In the genomic region with DNA sequence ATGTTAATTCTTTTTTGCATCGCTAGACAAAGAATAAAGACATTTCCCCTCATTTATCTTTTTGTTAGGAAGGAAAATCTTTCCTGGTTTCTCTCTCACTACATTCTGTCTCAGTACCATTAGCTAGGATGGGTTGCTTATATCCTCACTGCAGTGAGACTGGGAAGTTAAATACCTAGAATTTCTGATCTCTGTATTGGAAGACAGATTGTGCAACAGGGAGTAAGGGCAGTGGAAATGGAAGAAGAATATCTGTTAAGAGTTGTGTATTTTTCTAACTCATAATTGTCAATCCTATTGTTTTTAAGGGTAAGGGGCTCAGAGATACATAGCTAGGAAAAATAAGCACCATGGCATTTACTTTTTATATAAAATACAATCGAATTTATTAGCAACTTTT, we compare ENCODE assay signal across 20 cellular contexts. TPM values are rescaled to one million over a fixed set of nuclear protein-coding genes. Genes with fewer than 3 reads are reported as not detected.
DNase-seq lines count a peak whose midpoint lies in the region; FAIRE-seq and TF ChIP-seq lines count a peak whose summit lies in the region.
"Had no signal": no experiment of that assay in that cellular context is flagged by ENCODE, and none has a peak within 500 bp of the region (broad histone marks: within the 10 kb centered on the region; RNA-seq: fewer than 3 reads in every experiment).

No MANE protein-coding gene starts in this region.

- H4K5ac ChIP-seq in H1 (ENCODE audit: insufficient read length, low read depth, low read length) = no peak overlapping the region

- no peak overlapping the region for H3K56ac ChIP-seq in H1 (replicated peaks; ENCODE audit: insufficient read length, low read depth, low read length)

- no peak overlapping the region for H2AK5ac ChIP-seq in H1 (ENCODE audit: low read depth, low read length)

- no peak overlapping the region for H3K27ac ChIP-seq in H1 (ENCODE audit: low read depth, low read length)
- H3K27ac ChIP-seq: BLaER1 treated with 17β-estradiol and CSF1 and Interleukin-3, amounts not matched to agents 10 nM and 100 nM; KMS-11 had no signal

- H3K23ac ChIP-seq in H1 (ENCODE audit: insufficient read length) = no peak overlapping the region

- TF ChIP-seq EP300 in H1 (IDR thresholded peaks at IDR 0.05; ENCODE audit: borderline replicate concordance in 1 of 2, low read depth in 2 of 2, low read length in 2 of 2) = no peak

- TF ChIP-seq CTCF in D721Med (IDR thresholded peaks at IDR 0.05; ENCODE audit: insufficient read depth, missing control alignments) = no peak
- TF ChIP-seq CTCF in H1 (IDR thresholded peaks at IDR 0.05; ENCODE audit: control extremely low read depth in 1 of 3, insufficient read depth in 1 of 3, low read depth in 1 of 3, low read length in 3 of 3) = no peak
- no peak for TF ChIP-seq CTCF in progenitor cell of endocrine pancreas (IDR thresholded peaks at IDR 0.05; ENCODE audit: unreplicated experiment)
- no peak for TF ChIP-seq CTCF in chondrocyte (IDR thresholded peaks at IDR 0.05)

- H3K18ac ChIP-seq in H1 (ENCODE audit: extremely low read depth, low read length) = no peak overlapping the region

- DNase-seq in D721Med (ENCODE audit: insufficient read length, low spot score) (no peak), OCI-M1 (lab: John Stamatoyannopoulos, UW) (peak; percentile 9), H1 (ENCODE audit: low read depth in 1 of 2, low spot score in 2 of 2) (no peak), progenitor cell of endocrine pancreas (ENCODE audit: low spot score, unreplicated experiment) (no peak), NOMO-1 treated with dmso at 0.1 percent for 144 hours (lab: John Stamatoyannopoulos, UW; ENCODE audit: unreplicated experiment) (no peak), chondrocyte (ENCODE audit: low spot score) (no peak)
- no peak for DNase-seq in activated naive CD4-positive, alpha-beta T cell treated with anti-CD3 and anti-CD28 coated beads, Interleukin-2, amount 50 U/mL, for 16 hours
- DNase-seq: AML-193; CD4-positive, alpha-beta memory T cell; COR-L47; EL; GDM1; MM.1S; NCI-H2029 treated with DMSO at 0.1 percent for 48 hours; NCI-H446 treated with DMSO at 0.1 percent for 48 hours; NCI-H526 had no signal

- peak; percentile 44 for FAIRE-seq in D721Med (lab: Jason Lieb, UNC)
- no peak for FAIRE-seq in H1 (lab: Jason Lieb, UNC)
- FAIRE-seq: GM12878, HTR-8/SVneo had no signal

- no peak overlapping the region for H3K4me3 ChIP-seq in H1 (ENCODE audit: extremely low read depth in 1 of 4, insufficient read depth in 2 of 4, low read depth in 3 of 4, low read length in 4 of 4)
- H3K4me3 ChIP-seq: BLaER1 treated with 17β-estradiol and CSF1 and Interleukin-3, amounts not matched to agents 10 nM and 100 nM; GM12878 had no signal

- H3K14ac ChIP-seq in H1 (ENCODE audit: insufficient read length) = no peak overlapping the region

- H3K79me1 ChIP-seq in H1 (ENCODE audit: low read depth, low read length) = no peaks in the 10 kb centered on the region

- TF ChIP-seq RAD21 in H1 (IDR thresholded peaks at IDR 0.05 in 1 of 2, conservative IDR thresholded peaks at IDR 0.05 in 1 of 2; ENCODE audit: low read depth in 2 of 2, low read length in 2 of 2) = no peak

- H2BK20ac ChIP-seq in H1 (ENCODE audit: low read length) = no peak overlapping the region

- H4K20me1 ChIP-seq in H1 (replicated peaks in 1 of 2; ENCODE audit: control insufficient read depth in 1 of 2, insufficient read depth in 2 of 2, low read length in 2 of 2) = peaks cover 0 to 1% of the 10 kb centered on the region in 2 experiments
- H4K20me1 ChIP-seq: BLaER1 treated with 17β-estradiol and CSF1 and Interleukin-3, amounts not matched to agents 10 nM and 100 nM had no signal

- no peak overlapping the region for H3K4me2 ChIP-seq in H1 (ENCODE audit: insufficient read depth in 1 of 2, low read depth in 2 of 2, low read length in 2 of 2)
- H3K4me2 ChIP-seq: BLaER1 treated with 17β-estradiol and CSF1 and Interleukin-3, amounts not matched to agents 10 nM and 100 nM; KMS-11 had no signal

- H3K9me3 Mint-ChIP-seq in progenitor cell of endocrine pancreas (ENCODE audit: low read depth) = peaks cover 7% of the 10 kb centered on the region
- H3K9me3 Mint-ChIP-seq in chondrocyte (ENCODE audit: low read depth) = no peaks in the 10 kb centered on the region

- no peak overlapping the region for H4K8ac ChIP-seq in H1 (ENCODE audit: extremely low read depth, insufficient read depth, low read length)

- H3K27me3 ChIP-seq in H1 (replicated peaks in 1 of 4; ENCODE audit: control insufficient read depth in 3 of 4, extremely low read depth in 1 of 4, insufficient read depth in 3 of 4, low read length in 3 of 4) = no peaks in the 10 kb centered on the region
- H3K27me3 ChIP-seq: BLaER1 treated with 17β-estradiol and CSF1 and Interleukin-3, amounts not matched to agents 10 nM and 100 nM had no signal

- no peak for TF ChIP-seq POLR2A in H1 (IDR thresholded peaks at IDR 0.05; ENCODE audit: control extremely low read depth in 1 of 2, low read depth in 2 of 2, low read length in 2 of 2)

- H3K4me1 ChIP-seq in H1 (replicated peaks in 1 of 4; ENCODE audit: control insufficient read depth in 3 of 4, insufficient read depth in 4 of 4, low read length in 3 of 4) = no peaks in the 10 kb centered on the region

- CTCF ChIA-PET in H1 (lab: Charles Lee; ENCODE audit: partially characterized antibody) = no interaction called here

- H2BK12ac ChIP-seq in H1 (ENCODE audit: low read depth, low read length) = no peak overlapping the region

- H3K27ac Mint-ChIP-seq in progenitor cell of endocrine pancreas = peak overlapping the region; percentile 0
- H3K27ac Mint-ChIP-seq in chondrocyte (ENCODE audit: unreplicated experiment) = no peak overlapping the region
- H3K27ac Mint-ChIP-seq: CD4-positive, alpha-beta memory T cell had no signal

- H2BK120ac ChIP-seq in H1 (replicated peaks; ENCODE audit: low read depth, low read length) = no peak overlapping the region

- no peak overlapping the region for H3K9ac ChIP-seq in H1 (replicated peaks in 1 of 4; ENCODE audit: extremely low read depth in 1 of 4, low read depth in 3 of 4, low read length in 3 of 4)
- H3K9ac ChIP-seq: BLaER1 treated with 17β-estradiol and CSF1 and Interleukin-3, amounts not matched to agents 10 nM and 100 nM; KMS-11 had no signal

- 85% methylated on average over 2 of the region's 2 CpGs; no CpG with 5 or more reads in 1 of the 2 experiments for WGBS in H1 (ENCODE audit: extremely low coverage in 1 of 2, insufficient coverage in 1 of 2, insufficient read length in 1 of 2, insufficient replicate concordance in 2 of 2, low coverage in 1 of 2, low lambda C conversion rate in 2 of 2, missing lambda C conversion rate in 1 of 2), 2 experiments

- no peak overlapping the region for H2AFZ ChIP-seq in H1 (ENCODE audit: low read length)

- no peaks in the 10 kb centered on the region; the same call in 1 of the 2 replicates for H3K23me2 ChIP-seq in H1 (ENCODE audit: low read depth, low read length)

- no peak overlapping the region for H3K4ac ChIP-seq in H1 (replicated peaks; ENCODE audit: insufficient read length, low read depth, low read length)

- H3K9me3 ChIP-seq in H1 (ENCODE audit: insufficient read depth in 2 of 2, low read depth in 1 of 2, low read length in 1 of 2) = no peaks in the 10 kb centered on the region

- POLR2A ChIA-PET in H1 (lab: Charles Lee; ENCODE audit: partially characterized antibody) = no interaction called here

- H2BK15ac ChIP-seq in H1 (ENCODE audit: low read length) = no peak overlapping the region

- no peaks in the 10 kb centered on the region for H3K36me3 ChIP-seq in H1 (ENCODE audit: control insufficient read depth in 2 of 4, insufficient read depth in 4 of 4, low read length in 3 of 4)
- H3K36me3 ChIP-seq: BLaER1 treated with 17β-estradiol and CSF1 and Interleukin-3, amounts not matched to agents 10 nM and 100 nM had no signal

- no peak overlapping the region for H3K4me3 Mint-ChIP-seq in progenitor cell of endocrine pancreas (ENCODE audit: low read depth)
- H3K4me3 Mint-ChIP-seq in chondrocyte (ENCODE audit: unreplicated experiment) = no peak overlapping the region
- H3K4me3 Mint-ChIP-seq: CD4-positive, alpha-beta memory T cell had no signal

- H2BK5ac ChIP-seq in H1 (ENCODE audit: low read depth, low read length) = no peak overlapping the region

- H3K36me3 Mint-ChIP-seq in progenitor cell of endocrine pancreas (ENCODE audit: insufficient read depth) (peaks cover 9% of the 10 kb centered on the region), chondrocyte (ENCODE audit: low read depth) (peaks cover 4% of the 10 kb centered on the region)

- no peak overlapping the region for H4K91ac ChIP-seq in H1 (replicated peaks; ENCODE audit: insufficient read length, low read length)

- H3K27me3 Mint-ChIP-seq in progenitor cell of endocrine pancreas = no peaks in the 10 kb centered on the region
- no peaks in the 10 kb centered on the region for H3K27me3 Mint-ChIP-seq in chondrocyte (ENCODE audit: low read depth)

- peaks cover under 1 to 73% of the 10 kb centered on the region in 2 experiments; a peak in 3 of 4 replicates for H3K79me2 ChIP-seq in H1 (ENCODE audit: control insufficient read depth in 1 of 2, insufficient read depth in 2 of 2, low read length in 2 of 2)

- H3K4me1 Mint-ChIP-seq in progenitor cell of endocrine pancreas (ENCODE audit: low read depth) = peaks cover 11% of the 10 kb centered on the region
- peaks cover 32% of the 10 kb centered on the region for H3K4me1 Mint-ChIP-seq in chondrocyte (ENCODE audit: low read depth)

TF ChIP-seq in H1, 55 proteins besides CTCF, POLR2A, EP300 and RAD21:
- TF ChIP-seq, protein P1, sequence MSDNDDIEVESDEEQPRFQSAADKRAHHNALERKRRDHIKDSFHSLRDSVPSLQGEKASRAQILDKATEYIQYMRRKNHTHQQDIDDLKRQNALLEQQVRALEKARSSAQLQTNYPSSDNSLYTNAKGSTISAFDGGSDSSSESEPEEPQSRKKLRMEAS (IDR thresholded peaks at IDR 0.05) = no peak
- peak; percentile 39; the same call in 1 of the 2 replicates for TF ChIP-seq CEBPB (IDR thresholded peaks at IDR 0.05; ENCODE audit: low read depth, low read length)

RNA-seq across cellular contexts. Expression of a gene that starts 19.6 kb away (rescaled TPM):
- total RNA-seq in H1 (2021; fragmentation: NEBNext Ultra II Directional; extraction: Animal tissue kit (Norgen Biotek cat#: 25700)) = 54.3 and 57.9 TPM in 2 replicates
- 11.5 and 12.7 TPM in 2 replicates for polyA plus RNA-seq in H1 (2011; rRNA removed)
- polyA plus RNA-seq in H1 (2011; cell fraction: cytosol; rRNA removed) = 16.8 TPM
- polyA plus RNA-seq in H1 (2011; cell fraction: nucleus; rRNA removed) = 13.2 TPM
- 22.7 to 54.1 TPM (median 30.1 TPM) in 4 replicates for polyA plus RNA-seq in H1 (2012, experiment 1 of 2)
- polyA plus RNA-seq in H1 (2012, experiment 2 of 2) = 1.4 TPM
- polyA plus RNA-seq in H1 (2013, experiment 1 of 2) = 22.4 TPM
- 22.6 TPM for polyA plus RNA-seq in H1 (2013, experiment 2 of 2)
- polyA minus RNA-seq in H1 (2011; rRNA and poly(A)+ RNA removed) = 46.5 and 58.1 TPM in 2 replicates
- polyA minus RNA-seq in H1 (2011; cell fraction: cytosol; rRNA and poly(A)+ RNA removed) = 37.4 TPM
- polyA minus RNA-seq in H1 (2011; cell fraction: nucleus; rRNA and poly(A)+ RNA removed) = 98.7 TPM
- total RNA-seq in progenitor cell of endocrine pancreas (55.2 and 63.1 TPM in 2 replicates), chondrocyte (32.9 to 38.9 TPM (median 38.0 TPM) in 3 replicates)
